31 cellular contexts compared by ENCODE assay signal in the genomic region with DNA sequence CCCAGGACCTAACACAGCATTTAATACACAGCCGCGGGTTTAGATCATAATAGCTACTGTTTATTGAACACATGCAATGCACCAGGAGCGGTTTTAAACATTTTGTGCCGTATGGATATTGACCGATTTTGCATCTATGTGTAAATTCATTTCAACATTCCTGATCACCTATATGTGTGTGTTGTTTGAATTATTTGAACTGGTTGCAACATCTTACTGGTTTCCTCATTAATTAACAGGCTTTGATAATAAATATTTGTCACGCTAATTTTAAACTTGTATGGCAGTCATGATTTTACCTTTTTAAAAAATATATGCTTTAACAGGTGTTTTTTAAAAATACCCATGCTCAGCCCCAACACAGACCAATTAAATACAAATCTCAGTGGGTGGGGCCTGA. TPM values are rescaled to one million over a fixed set of nuclear protein-coding genes. Genes with fewer than 3 reads are reported as not detected.
"Had no signal": no experiment of that assay in that cellular context is flagged by ENCODE, and none has a peak within 500 bp of the region (broad histone marks: within the 10 kb centered on the region; RNA-seq: fewer than 3 reads in every experiment).

No MANE protein-coding gene starts in this region.

- H3K9me3 ChIP-seq: ovary, psoas muscle, right lobe of liver, sigmoid colon, stomach, thoracic aorta, thyroid gland, tibial nerve, upper lobe of left lung, vagina had no signal

- H3K27ac Mint-ChIP-seq: naive thymus-derived CD4-positive, alpha-beta T cell; natural killer cell; progenitor cell of endocrine pancreas; stimulated activated effector memory CD8-positive, alpha-beta T cell treated with anti-CD3 and anti-CD28 coated beads, Interleukin-12 subunit alpha, Interleukin-12 subunit beta, amount 100 ng/mL, for 72 hours; stimulated activated naive B cell treated with anti-CD40 and anti-IgM and Interleukin-4, amounts not matched to agents 10 μg/mL and 1 μg/mL and 100 μg/mL, for 72 hours; stimulated activated naive CD8-positive, alpha-beta T cell treated with anti-CD3 and anti-CD28 coated beads, Interleukin-15, Interleukin-2, amounts not matched to agents 100 ng/mL and 50 ng/mL, for 24 hours had no signal

- H3K4me1 Mint-ChIP-seq: naive thymus-derived CD4-positive, alpha-beta T cell; natural killer cell; stimulated activated effector memory CD8-positive, alpha-beta T cell treated with anti-CD3 and anti-CD28 coated beads, Interleukin-12 subunit alpha, Interleukin-12 subunit beta, amount 100 ng/mL, for 72 hours; stimulated activated naive B cell treated with anti-CD40 and anti-IgM and Interleukin-4, amounts not matched to agents 10 μg/mL and 1 μg/mL and 100 μg/mL, for 72 hours had no signal

- H3K4me3 ChIP-seq: ovary, psoas muscle, right lobe of liver, sigmoid colon, stomach, thoracic aorta, thyroid gland, tibial nerve, upper lobe of left lung, vagina had no signal

- H3K27me3 ChIP-seq: ovary, right lobe of liver, sigmoid colon, thyroid gland, upper lobe of left lung, vagina had no signal

- FAIRE-seq: small intestine, urothelium cell line had no signal

- H3K9ac ChIP-seq: parathyroid adenoma had no signal

- H3K79me2 ChIP-seq: parathyroid adenoma had no signal

- H3K9me3 Mint-ChIP-seq: natural killer cell; nephron; neural crest cell; stimulated activated effector memory CD8-positive, alpha-beta T cell treated with anti-CD3 and anti-CD28 coated beads, Interleukin-12 subunit alpha, Interleukin-12 subunit beta, amount 100 ng/mL, for 72 hours; stimulated activated naive B cell treated with anti-CD40 and anti-IgM and Interleukin-4, amounts not matched to agents 10 μg/mL and 1 μg/mL and 100 μg/mL, for 72 hours; stimulated activated naive CD8-positive, alpha-beta T cell treated with anti-CD3 and anti-CD28 coated beads, Interleukin-15, Interleukin-2, amounts not matched to agents 100 ng/mL and 50 ng/mL, for 24 hours had no signal

- H3K36me3 ChIP-seq: ovary, right lobe of liver, sigmoid colon, stomach, thoracic aorta, thyroid gland, tibial nerve, upper lobe of left lung, vagina had no signal

- DNase-seq: naive thymus-derived CD4-positive, alpha-beta T cell; natural killer cell; occipital lobe; ovary; posterior cingulate gyrus; psoas muscle; right cardiac atrium; right lobe of liver; sigmoid colon; small intestine; stimulated activated CD4-positive, alpha-beta T cell treated with anti-CD3 and anti-CD28 coated beads, Interleukin-15, amount 100 ng/mL, for 24 hours; stimulated activated CD4-positive, alpha-beta T cell treated with anti-CD3 and anti-CD28 coated beads, Interleukin-2, amount 100 ng/mL, for 24 hours; stimulated activated CD4-positive, alpha-beta T cell treated with anti-CD3 and anti-CD28 coated beads, Interleukin-2, amount 100 ng/mL, for 48 hours; stimulated activated CD4-positive, alpha-beta T cell treated with anti-CD3 and anti-CD28 coated beads, Interleukin-4, amount 100 ng/mL, for 24 hours; stimulated activated naive B cell treated with anti-CD40 and anti-IgM and Interleukin-4, amounts not matched to agents 10 μg/mL and 1 μg/mL and 100 μg/mL, for 72 hours; stimulated activated naive CD4-positive, alpha-beta T cell treated with Interleukin-2 at 50 U/mL for 16 hours; stomach; thyroid gland; trophoblast cell; upper lobe of left lung had no signal

- H3K27ac ChIP-seq: ovary, parathyroid adenoma, psoas muscle, right lobe of liver, sigmoid colon, stomach, thoracic aorta, thyroid gland, tibial nerve, upper lobe of left lung, vagina had no signal

- H3K36me3 Mint-ChIP-seq: naive thymus-derived CD4-positive, alpha-beta T cell; natural killer cell; stimulated activated effector memory CD8-positive, alpha-beta T cell treated with anti-CD3 and anti-CD28 coated beads, Interleukin-12 subunit alpha, Interleukin-12 subunit beta, amount 100 ng/mL, for 72 hours; stimulated activated naive B cell treated with anti-CD40 and anti-IgM and Interleukin-4, amounts not matched to agents 10 μg/mL and 1 μg/mL and 100 μg/mL, for 72 hours had no signal

- H3K4me3 Mint-ChIP-seq: naive thymus-derived CD4-positive, alpha-beta T cell; natural killer cell; nephron; neural crest cell; stimulated activated effector memory CD8-positive, alpha-beta T cell treated with anti-CD3 and anti-CD28 coated beads, Interleukin-12 subunit alpha, Interleukin-12 subunit beta, amount 100 ng/mL, for 72 hours; stimulated activated naive B cell treated with anti-CD40 and anti-IgM and Interleukin-4, amounts not matched to agents 10 μg/mL and 1 μg/mL and 100 μg/mL, for 72 hours; stimulated activated naive CD8-positive, alpha-beta T cell treated with anti-CD3 and anti-CD28 coated beads, Interleukin-15, Interleukin-2, amounts not matched to agents 100 ng/mL and 50 ng/mL, for 24 hours had no signal

- H2AFZ ChIP-seq: parathyroid adenoma had no signal

- H3K4me1 ChIP-seq: parathyroid adenoma, psoas muscle, right lobe of liver, sigmoid colon, stomach, thyroid gland, tibial nerve, upper lobe of left lung, vagina had no signal

- H3K27me3 Mint-ChIP-seq: stimulated activated naive CD8-positive, alpha-beta T cell treated with anti-CD3 and anti-CD28 coated beads, Interleukin-15, Interleukin-2, amounts not matched to agents 100 ng/mL and 50 ng/mL, for 24 hours had no signal

RNA-seq across cellular contexts. Expression of gene CPNE5, which starts 35.8 kb away (rescaled TPM):
- total RNA-seq: osteoblast had no signal
